In genomic region chr6:96015321-96015790, GRCh38 we compare ENCODE assay signal across 12 cellular contexts. TPM values are rescaled to one million over a fixed set of nuclear protein-coding genes. Genes with fewer than 3 reads are reported as not detected.
DNase-seq lines count a peak whose midpoint lies in the region; ATAC-seq and TF ChIP-seq lines count a peak whose summit lies in the region.
"Had no signal": no experiment of that assay in that cellular context is flagged by ENCODE, and none has a peak within 500 bp of the region (broad histone marks: within the 10 kb centered on the region; RNA-seq: fewer than 3 reads in every experiment).

No MANE protein-coding gene starts in this region.

- H3K9me3 ChIP-seq in ectodermal cell (ENCODE audit: control insufficient read depth, low read length) (no peaks in the 10 kb centered on the region), neuronal stem cell (replicated peaks in 1 of 2; ENCODE audit: control insufficient read depth in 2 of 2, insufficient read depth in 1 of 2, low read depth in 1 of 2, low read length in 2 of 2) (no peaks in the 10 kb centered on the region), thyroid gland (no peaks in the 10 kb centered on the region)
- H3K9me3 ChIP-seq: right atrium auricular region had no signal

- no peak overlapping the region for H3K23ac ChIP-seq in neuronal stem cell (ENCODE audit: low read depth, low read length, poor library complexity)

- no peak for TF ChIP-seq CTCF in thyroid gland (IDR thresholded peaks at IDR 0.05)

- intact Hi-C loops in thyroid gland (cut with DNase I): no loop called here

- peak overlapping the region; percentile 98 for H3K18ac ChIP-seq in neuronal stem cell (ENCODE audit: low read length)

- peak overlapping the region; percentile 80 for H3K4me2 ChIP-seq in neuronal stem cell (ENCODE audit: insufficient read depth, low read length, poor library complexity, severe bottlenecking)

- H3K4ac ChIP-seq in neuronal stem cell (ENCODE audit: low read length): no peak overlapping the region

- peak overlapping the region; percentile 95 for H3K9ac ChIP-seq in neuronal stem cell (ENCODE audit: low read depth, low read length, poor library complexity)

- H3K4me3 ChIP-seq in ectodermal cell (ENCODE audit: insufficient read depth, low read depth, low read length) (peak overlapping the region; percentile 71), neuronal stem cell (ENCODE audit: low read length in 2 of 2) (peak overlapping the region; percentile 52 to 83), thyroid gland (replicated peaks in 1 of 3) (no peak overlapping the region)
- H3K4me3 ChIP-seq: right atrium auricular region had no signal

- H2AFZ ChIP-seq in neuronal stem cell (ENCODE audit: low read length): peak overlapping the region; percentile 88

- H4K91ac ChIP-seq in neuronal stem cell (ENCODE audit: low read depth, low read length, poor library complexity): no peak overlapping the region

- DNase-seq in DMS53 (lab: John Stamatoyannopoulos, UW) (peak; percentile 89), NCI-H2171 (lab: John Stamatoyannopoulos, UW) (peak; percentile 84), neuronal stem cell (ENCODE audit: low spot score) (no peak), thyroid gland (no peak)
- no peak for DNase-seq in stimulated activated CD4-positive, alpha-beta T cell treated with anti-CD3 and anti-CD28 coated beads, Interleukin-2, amount 100 ng/mL, for 24 hours
- DNase-seq: activated T-cell treated with anti-CD3 and anti-CD28 coated beads, Interleukin-2, amount 50 U/mL, for 4 hours; Right ventricle myocardium superior; stimulated activated naive CD8-positive, alpha-beta T cell treated with anti-CD3 and anti-CD28 coated beads, Interleukin-15, amount 100 ng/mL, for 72 hours had no signal

- peaks cover 1% of the 10 kb centered on the region for H3K79me1 ChIP-seq in neuronal stem cell (ENCODE audit: low read depth, low read length)

- 0 to 1% methylated on average over 26 of the region's 26 CpGs for WGBS in ectodermal cell, 2 experiments
- WGBS in neuronal stem cell (ENCODE audit: extremely low coverage in 2 of 2, insufficient read length in 2 of 2, insufficient replicate concordance in 1 of 2), 2 donors: no CpG with 5 or more reads among the region's 26 CpGs
- 2 to 3% methylated on average over 25 to 26 of the region's 26 CpGs for WGBS in thyroid gland, 2 donors

- H3K27ac ChIP-seq in ectodermal cell (ENCODE audit: insufficient read depth, low read depth, low read length, poor library complexity, severe bottlenecking): peak overlapping the region; percentile 81
- peak overlapping the region; percentile 89 for H3K27ac ChIP-seq in neuronal stem cell (replicated peaks; ENCODE audit: low read length)
- no peak overlapping the region for H3K27ac ChIP-seq in thyroid gland
- H3K27ac ChIP-seq: right atrium auricular region had no signal

- peak overlapping the region; percentile 67 for H2BK120ac ChIP-seq in neuronal stem cell (ENCODE audit: low read depth, low read length)

- ATAC-seq in GM21825 (IDR thresholded peaks at IDR 0.05; ENCODE audit: unreplicated experiment): no peak
- ATAC-seq in GM19328 (IDR thresholded peaks at IDR 0.05; ENCODE audit: unreplicated experiment): no peak
- ATAC-seq: activated T-cell treated with anti-CD3 and anti-CD28 coated beads, Interleukin-2, amount 50 U/mL, for 4 hours; stimulated activated naive CD8-positive, alpha-beta T cell treated with anti-CD3 and anti-CD28 coated beads, Interleukin-15, amount 100 ng/mL, for 72 hours had no signal

- H3K4me1 ChIP-seq in ectodermal cell (ENCODE audit: control insufficient read depth, insufficient read depth, low read length): no peaks in the 10 kb centered on the region
- peaks cover 0 to 3% of the 10 kb centered on the region in 2 donors for H3K4me1 ChIP-seq in neuronal stem cell (ENCODE audit: control insufficient read depth in 2 of 2, insufficient read depth in 1 of 2, low read depth in 1 of 2, low read length in 2 of 2)
- H3K4me1 ChIP-seq in thyroid gland: no peaks in the 10 kb centered on the region
- H3K4me1 ChIP-seq: right atrium auricular region had no signal

- H2BK15ac ChIP-seq in neuronal stem cell (ENCODE audit: low read length): peak overlapping the region; percentile 43

- no peak for TF ChIP-seq POLR2A in thyroid gland (IDR thresholded peaks at IDR 0.05)

- H4K8ac ChIP-seq in neuronal stem cell (ENCODE audit: low read depth, low read length): no peak overlapping the region

- no peaks in the 10 kb centered on the region for H3K36me3 ChIP-seq in ectodermal cell (ENCODE audit: control insufficient read depth, insufficient read depth, low read length)
- H3K36me3 ChIP-seq in neuronal stem cell (replicated peaks in 1 of 2; ENCODE audit: control insufficient read depth in 2 of 2, insufficient read depth in 2 of 2, low read length in 2 of 2): no peaks in the 10 kb centered on the region
- H3K36me3 ChIP-seq in thyroid gland: no peaks in the 10 kb centered on the region
- H3K36me3 ChIP-seq: right atrium auricular region had no signal

- no peak overlapping the region for H2BK12ac ChIP-seq in neuronal stem cell (ENCODE audit: low read length)

- peak overlapping the region; percentile 90 for H2BK5ac ChIP-seq in neuronal stem cell (ENCODE audit: low read length)

- no peak overlapping the region for H3K14ac ChIP-seq in neuronal stem cell (ENCODE audit: low read length)

- H3K27me3 ChIP-seq in ectodermal cell (ENCODE audit: control insufficient read depth, insufficient read depth, low read length, poor library complexity, severe bottlenecking) (peaks cover 5% of the 10 kb centered on the region), neuronal stem cell (ENCODE audit: control insufficient read depth in 3 of 3, insufficient read depth in 3 of 3, low read depth in 1 of 3, low read length in 3 of 3) (peaks cover 0 to 26% (median 0%) of the 10 kb centered on the region in 3 experiments), thyroid gland (no peaks in the 10 kb centered on the region)
- H3K27me3 ChIP-seq: right atrium auricular region had no signal

- H2AK5ac ChIP-seq in neuronal stem cell (ENCODE audit: low read depth, low read length): no peak overlapping the region

RNA-seq across cellular contexts. Expression of gene FUT9, which starts 0.4 kb away (rescaled TPM):
- 4.8 TPM for polyA plus RNA-seq in ectodermal cell (2013, experiment 1 of 4)
- 4.2 TPM for polyA plus RNA-seq in ectodermal cell (2013, experiment 2 of 4)
- polyA plus RNA-seq in ectodermal cell (2013, experiment 3 of 4): 4.0 TPM
- polyA plus RNA-seq in ectodermal cell (2013, experiment 4 of 4): 4.1 TPM
- 3.4 TPM for polyA plus RNA-seq in neuronal stem cell (2013, experiment 1 of 2)
- polyA plus RNA-seq in neuronal stem cell (2013, experiment 2 of 2): 3.5 TPM
- total RNA-seq in thyroid gland: not detected
- total RNA-seq: activated T-cell treated with anti-CD3 and anti-CD28 coated beads, Interleukin-2, amount 50 U/mL, for 4 hours; right atrium auricular region; Right ventricle myocardium superior had no signal

Comparison
In these comparisons a context has a peak if more than half of its experiments do, and no peak if none do; other contexts are left out.
1. DNase-seq: peak in DMS53 (single experiment) and NCI-H2171 (single experiment); none in neuronal stem cell (single experiment), stimulated activated CD4-positive, alpha-beta T cell treated with anti-CD3 and anti-CD28 coated beads, Interleukin-2, amount 100 ng/mL, for 24 hours (0 of 2) and thyroid gland (0 of 2).
2. H3K27ac ChIP-seq: peak in ectodermal cell (single experiment) and neuronal stem cell (single experiment); none in thyroid gland (0 of 3).
3. H3K4me3 ChIP-seq: peak in ectodermal cell (single experiment) and neuronal stem cell (2 of 2); none in thyroid gland (0 of 3).